Comparison of ENCODE assay signal across 1 cellular context in genomic region chr4:76950052-76950845, GRCh38.
TF ChIP-seq lines count a peak whose summit lies in the region.

No MANE protein-coding gene starts in this region.

TF ChIP-seq in HepG2, 621 proteins besides CTCF, POLR2A, EP300 and RAD21 (continued from another document and continues in another):
- TF ChIP-seq UBTF (CRISPR knock-in tag; IDR thresholded peaks at IDR 0.05) (0 out of 2 replicates have a peak, but pooled peaks have one; percentile 23), ERF (CRISPR knock-in tag; IDR thresholded peaks at IDR 0.05) (no peak), USF2 (IDR thresholded peaks at IDR 0.05; ENCODE audit: low read depth, low read length) (no peak), USF2 (CRISPR knock-in tag; IDR thresholded peaks at IDR 0.05; ENCODE audit: borderline replicate concordance) (0 out of 2 replicates have a peak, but pooled peaks have one; percentile 28), HIC2 (CRISPR knock-in tag; IDR thresholded peaks at IDR 0.05; ENCODE audit: low read depth) (no peak), GFI1 (CRISPR knock-in tag; IDR thresholded peaks at IDR 0.05; ENCODE audit: borderline replicate concordance) (no peak), ZNF501 (CRISPR knock-in tag; IDR thresholded peaks at IDR 0.05) (peak; percentile 56; the same call in 1 of the 2 replicates), ZNF709 (CRISPR knock-in tag; IDR thresholded peaks at IDR 0.05) (peak; percentile 44; the same call in 1 of the 2 replicates), ZNF512 (CRISPR knock-in tag; IDR thresholded peaks at IDR 0.05) (no peak), ATF7-NPFF (CRISPR knock-in tag; IDR thresholded peaks at IDR 0.05; ENCODE audit: low read depth) (peak; percentile 4; the same call in 1 of the 2 replicates), ARHGAP35 (CRISPR knock-in tag; IDR thresholded peaks at IDR 0.05; ENCODE audit: borderline replicate concordance) (no peak), ZNF343 (CRISPR knock-in tag; IDR thresholded peaks at IDR 0.05) (no peak), PLSCR1 (CRISPR knock-in tag; IDR thresholded peaks at IDR 0.05; ENCODE audit: borderline replicate concordance) (no peak), ZFX (CRISPR knock-in tag; IDR thresholded peaks at IDR 0.05; ENCODE audit: low read depth) (0 out of 2 replicates have a peak, but pooled peaks have one; percentile 35), TAF15 (IDR thresholded peaks at IDR 0.05; ENCODE audit: low read depth, low read length, poor library complexity, severe bottlenecking) (no peak), SRY (CRISPR knock-in tag; IDR thresholded peaks at IDR 0.05) (0 out of 2 replicates have a peak, but pooled peaks have one; percentile 24), U2AF1 (optimal IDR thresholded peaks at IDR 0.05; ENCODE audit: low read depth, low read length) (peak; percentile 8), HMGXB4 (CRISPR knock-in tag; IDR thresholded peaks at IDR 0.05; ENCODE audit: borderline replicate concordance in 1 of 2, low read depth in 1 of 2) (peak in 1 of 2 experiments; percentile 0; a peak in 1 of 4 replicates), ZSCAN20 (CRISPR knock-in tag; IDR thresholded peaks at IDR 0.05; ENCODE audit: borderline replicate concordance) (0 out of 2 replicates have a peak, but pooled peaks have one; percentile 9), ZBTB14 (CRISPR knock-in tag; IDR thresholded peaks at IDR 0.05) (peak; percentile 50; the same call in 1 of the 2 replicates), SOX6 (IDR thresholded peaks at IDR 0.05) (no peak), SOX6 (CRISPR knock-in tag; IDR thresholded peaks at IDR 0.05) (peak; percentile 21; the same call in 1 of the 2 replicates), SP4 (CRISPR knock-in tag; IDR thresholded peaks at IDR 0.05) (0 out of 2 replicates have a peak, but pooled peaks have one; percentile 28), ZNF317 (CRISPR knock-in tag; IDR thresholded peaks at IDR 0.05) (0 out of 2 replicates have a peak, but pooled peaks have one; percentile 22), ZNF225 (CRISPR knock-in tag; IDR thresholded peaks at IDR 0.05) (no peak), RNF219 (CRISPR knock-in tag; IDR thresholded peaks at IDR 0.05) (no peak), ZNF282 (IDR thresholded peaks at IDR 0.05; ENCODE audit: partially characterized antibody) (no peak), RBM39 (IDR thresholded peaks at IDR 0.05; ENCODE audit: low read depth, low read length, poor library complexity, severe bottlenecking) (peak; percentile 74), HOXA5 (CRISPR knock-in tag; IDR thresholded peaks at IDR 0.05) (peak; percentile 46; the same call in 1 of the 2 replicates), TFDP1 (CRISPR knock-in tag; IDR thresholded peaks at IDR 0.05; ENCODE audit: borderline replicate concordance) (0 out of 2 replicates have a peak, but pooled peaks have one; percentile 9), ZHX2 (IDR thresholded peaks at IDR 0.05; ENCODE audit: low read depth) (0 out of 2 replicates have a peak, but pooled peaks have one; percentile 6), ZHX2 (CRISPR knock-in tag; IDR thresholded peaks at IDR 0.05; ENCODE audit: borderline replicate concordance) (no peak), BRD4 (CRISPR knock-in tag; IDR thresholded peaks at IDR 0.05) (peak; percentile 29; the same call in 1 of the 2 replicates)
